ENCODE assay signal across 4 cellular contexts in the genomic region with DNA sequence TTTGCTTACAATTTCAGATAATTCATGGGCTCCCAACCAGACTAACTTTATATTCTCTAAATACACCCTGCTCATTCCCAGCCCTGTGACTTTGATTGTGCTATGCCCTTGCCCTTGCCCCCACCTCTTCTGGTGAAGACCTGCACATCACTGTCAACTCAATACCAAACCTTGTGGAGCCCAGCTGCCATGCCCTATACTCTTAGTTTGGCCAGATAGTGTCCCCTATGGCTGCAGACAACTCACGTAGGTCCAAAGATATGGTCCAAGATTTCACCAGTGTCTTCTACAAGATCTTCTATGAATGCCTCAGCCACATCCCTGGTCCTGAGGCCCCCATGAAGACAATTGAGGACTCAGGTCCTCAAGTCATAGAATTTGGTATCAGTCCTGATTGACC.
"Had no signal": no experiment of that assay in that cellular context is flagged by ENCODE, and none has a peak within 500 bp of the region (broad histone marks: within the 10 kb centered on the region; RNA-seq: fewer than 3 reads in every experiment).

No MANE protein-coding gene starts in this region.

- H3K4me1 Mint-ChIP-seq: IgD-negative memory B cell had no signal

- H3K27ac Mint-ChIP-seq: H9 had no signal

- H3K36me3 Mint-ChIP-seq: IgD-negative memory B cell had no signal

- H3K4me3 ChIP-seq: GM23338 had no signal

- H3K9me3 Mint-ChIP-seq: GM23338, H9, IgD-negative memory B cell had no signal

- H3K27ac ChIP-seq: HL-60 had no signal

- H3K4me3 Mint-ChIP-seq: GM23338, H9, IgD-negative memory B cell had no signal

- H3K27me3 Mint-ChIP-seq: IgD-negative memory B cell had no signal
